Comparison of ENCODE assay signal across 1 cellular context in genomic region chr6:14277405-14277930, GRCh38.
TF ChIP-seq lines count a peak whose summit lies in the region.

No MANE protein-coding gene starts in this region.

TF ChIP-seq in GM12878, 131 proteins besides CTCF, POLR2A, EP300 and RAD21 (continued from another document and continues in another):
- TF ChIP-seq USF1 (IDR thresholded peaks at IDR 0.05; ENCODE audit: borderline replicate concordance, extremely low read length, insufficient read depth, low read depth, low read length) (no peak), HSF1 (IDR thresholded peaks at IDR 0.05; ENCODE audit: low read depth, low read length) (no peak), GATAD2B (conservative IDR thresholded peaks at IDR 0.05; ENCODE audit: low read depth) (peak; percentile 37; the same call in 1 of the 2 replicates), NFIC (IDR thresholded peaks at IDR 0.05; ENCODE audit: low read depth, low read length) (no peak), NFXL1 (IDR thresholded peaks at IDR 0.05; ENCODE audit: borderline replicate concordance) (no peak), HDAC2 (IDR thresholded peaks at IDR 0.05) (no peak), PML (IDR thresholded peaks at IDR 0.05; ENCODE audit: low read length) (0 out of 2 replicates have a peak, but pooled peaks have one; percentile 31), RELB (IDR thresholded peaks at IDR 0.05; ENCODE audit: low read depth) (no peak), TARDBP (IDR thresholded peaks at IDR 0.05; ENCODE audit: borderline replicate concordance) (no peak), NR2F1 (conservative IDR thresholded peaks at IDR 0.05) (0 out of 2 replicates have a peak, but pooled peaks have one; percentile 47), SUZ12 (IDR thresholded peaks at IDR 0.05; ENCODE audit: unreplicated experiment) (no peak), EGR1 (IDR thresholded peaks at IDR 0.05; ENCODE audit: borderline replicate concordance in 1 of 2, low read depth in 2 of 2, low read length in 2 of 2) (no peak), SMAD1 (IDR thresholded peaks at IDR 0.05; ENCODE audit: low read depth, partially characterized antibody) (no peak), CHD1 (IDR thresholded peaks at IDR 0.05; ENCODE audit: low read depth, low read length) (0 out of 2 replicates have a peak, but pooled peaks have one; percentile 39), CBFB (IDR thresholded peaks at IDR 0.05; ENCODE audit: low read depth) (no peak), NR2C2 (IDR thresholded peaks at IDR 0.05; ENCODE audit: borderline replicate concordance, control insufficient read depth, insufficient read length, low read depth) (no peak), BCL3 (IDR thresholded peaks at IDR 0.05; ENCODE audit: borderline replicate concordance, insufficient read depth, low read depth, low read length, poor library complexity, severe bottlenecking) (no peak), TAF1 (IDR thresholded peaks at IDR 0.05; ENCODE audit: borderline replicate concordance, low read depth, low read length) (no peak), SREBF2 (IDR thresholded peaks at IDR 0.05; ENCODE audit: low read length) (no peak), NRF1 (conservative IDR thresholded peaks at IDR 0.05; ENCODE audit: low read depth, low read length) (no peak), PRDM15 (CRISPR knock-in tag; IDR thresholded peaks at IDR 0.05) (no peak), MXI1 (IDR thresholded peaks at IDR 0.05; ENCODE audit: low read depth, low read length) (no peak), ATF2 (IDR thresholded peaks at IDR 0.05; ENCODE audit: low read length) (no peak), ZNF687 (IDR thresholded peaks at IDR 0.05) (0 out of 2 replicates have a peak, but pooled peaks have one; percentile 9), CBX3 (IDR thresholded peaks at IDR 0.05; ENCODE audit: borderline replicate concordance, low read depth) (no peak), ZNF592 (IDR thresholded peaks at IDR 0.05) (no peak), DPF2 (IDR thresholded peaks at IDR 0.05) (peak; percentile 16; the same call in 1 of the 2 replicates), STAT1 (conservative IDR thresholded peaks at IDR 0.05) (no peak), ATF3 (IDR thresholded peaks at IDR 0.05; ENCODE audit: borderline replicate concordance, extremely low read depth, low read depth, low read length) (no peak), BMI1 (IDR thresholded peaks at IDR 0.05; ENCODE audit: borderline replicate concordance) (no peak), EZH2 (IDR thresholded peaks at IDR 0.05; ENCODE audit: borderline replicate concordance, control insufficient read depth, low read depth, low read length) (no peak), WRNIP1 (IDR thresholded peaks at IDR 0.05; ENCODE audit: borderline replicate concordance, low read depth, low read length) (no peak), KAT2A (conservative IDR thresholded peaks at IDR 0.05; ENCODE audit: control insufficient read depth, low read depth, low read length) (no peak), FOS (IDR thresholded peaks at IDR 0.05; ENCODE audit: borderline replicate concordance, extremely low read depth, insufficient read length) (no peak), BHLHE40 (IDR thresholded peaks at IDR 0.05; ENCODE audit: borderline replicate concordance in 1 of 2, low read depth in 2 of 2, low read length in 1 of 2) (0 out of 4 replicates have a peak, but pooled peaks of 1 of the 2 experiments have one; percentile 1), TCF3 (IDR thresholded peaks at IDR 0.05; ENCODE audit: borderline replicate concordance, insufficient read depth, low read depth, low read length) (no peak), RBBP5 (conservative IDR thresholded peaks at IDR 0.05) (no peak), RFX5 (IDR thresholded peaks at IDR 0.05; ENCODE audit: low read depth, low read length) (no peak), PKNOX1 (IDR thresholded peaks at IDR 0.05) (no peak)
